ENCODE assay signal across 1 cellular context in the genomic region with DNA sequence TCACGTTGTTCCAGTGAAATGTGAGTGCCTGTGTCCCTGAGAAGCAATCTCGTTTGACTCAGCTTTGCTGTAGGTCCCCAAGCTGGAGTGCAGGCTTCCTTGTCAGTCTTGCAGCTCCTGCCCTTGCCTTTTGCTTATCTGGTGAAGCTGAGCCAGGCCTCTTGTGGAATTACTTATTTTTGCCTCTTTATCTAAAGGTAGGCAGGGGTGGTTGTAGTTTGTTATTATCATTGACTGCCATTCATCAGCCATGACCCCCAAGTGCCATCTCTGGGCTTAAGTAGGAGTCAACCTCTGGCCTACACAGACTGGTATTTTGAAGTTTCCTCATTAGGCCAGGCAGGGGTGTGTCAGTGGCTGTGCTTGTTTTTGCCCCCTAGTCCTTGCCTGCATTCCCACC.
TF ChIP-seq lines count a peak whose summit lies in the region.

No MANE protein-coding gene starts in this region.

TF ChIP-seq in IMR-90, 13 proteins besides CTCF, POLR2A, EP300 and RAD21:
- TF ChIP-seq, protein P1, sequence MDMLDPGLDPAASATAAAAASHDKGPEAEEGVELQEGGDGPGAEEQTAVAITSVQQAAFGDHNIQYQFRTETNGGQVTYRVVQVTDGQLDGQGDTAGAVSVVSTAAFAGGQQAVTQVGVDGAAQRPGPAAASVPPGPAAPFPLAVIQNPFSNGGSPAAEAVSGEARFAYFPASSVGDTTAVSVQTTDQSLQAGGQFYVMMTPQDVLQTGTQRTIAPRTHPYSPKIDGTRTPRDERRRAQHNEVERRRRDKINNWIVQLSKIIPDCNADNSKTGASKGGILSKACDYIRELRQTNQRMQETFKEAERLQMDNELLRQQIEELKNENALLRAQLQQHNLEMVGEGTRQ (IDR thresholded peaks at IDR 0.05; ENCODE audit: low read depth, low read length), result no peak
- TF ChIP-seq NFE2L2 (IDR thresholded peaks at IDR 0.05; ENCODE audit: low read depth, low read length) (no peak), BHLHE40 (IDR thresholded peaks at IDR 0.05; ENCODE audit: low read depth, low read length) (no peak), SMC3 (IDR thresholded peaks at IDR 0.05; ENCODE audit: low read depth, low read length) (no peak), MXI1 (IDR thresholded peaks at IDR 0.05; ENCODE audit: borderline replicate concordance, low read depth, low read length) (no peak), MAZ (IDR thresholded peaks at IDR 0.05; ENCODE audit: borderline replicate concordance, low read depth, low read length) (no peak), CHD1 (IDR thresholded peaks at IDR 0.05; ENCODE audit: low read depth, low read length) (no peak), MAFK (IDR thresholded peaks at IDR 0.05; ENCODE audit: low read depth, low read length) (no peak), RCOR1 (IDR thresholded peaks at IDR 0.05; ENCODE audit: insufficient replicate concordance, low read length) (no peak), CEBPB (IDR thresholded peaks at IDR 0.05; ENCODE audit: low read depth, low read length) (no peak), RFX5 (IDR thresholded peaks at IDR 0.05; ENCODE audit: low read depth, low read length) (no peak), FOS (IDR thresholded peaks at IDR 0.05; ENCODE audit: low read depth, low read length) (no peak)
- TF ChIP-seq, protein P2, sequence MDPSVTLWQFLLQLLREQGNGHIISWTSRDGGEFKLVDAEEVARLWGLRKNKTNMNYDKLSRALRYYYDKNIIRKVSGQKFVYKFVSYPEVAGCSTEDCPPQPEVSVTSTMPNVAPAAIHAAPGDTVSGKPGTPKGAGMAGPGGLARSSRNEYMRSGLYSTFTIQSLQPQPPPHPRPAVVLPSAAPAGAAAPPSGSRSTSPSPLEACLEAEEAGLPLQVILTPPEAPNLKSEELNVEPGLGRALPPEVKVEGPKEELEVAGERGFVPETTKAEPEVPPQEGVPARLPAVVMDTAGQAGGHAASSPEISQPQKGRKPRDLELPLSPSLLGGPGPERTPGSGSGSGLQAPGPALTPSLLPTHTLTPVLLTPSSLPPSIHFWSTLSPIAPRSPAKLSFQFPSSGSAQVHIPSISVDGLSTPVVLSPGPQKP (IDR thresholded peaks at IDR 0.05; ENCODE audit: borderline replicate concordance, low read depth, low read length), result no peak
